1 cellular context compared by ENCODE assay signal in the genomic region with DNA sequence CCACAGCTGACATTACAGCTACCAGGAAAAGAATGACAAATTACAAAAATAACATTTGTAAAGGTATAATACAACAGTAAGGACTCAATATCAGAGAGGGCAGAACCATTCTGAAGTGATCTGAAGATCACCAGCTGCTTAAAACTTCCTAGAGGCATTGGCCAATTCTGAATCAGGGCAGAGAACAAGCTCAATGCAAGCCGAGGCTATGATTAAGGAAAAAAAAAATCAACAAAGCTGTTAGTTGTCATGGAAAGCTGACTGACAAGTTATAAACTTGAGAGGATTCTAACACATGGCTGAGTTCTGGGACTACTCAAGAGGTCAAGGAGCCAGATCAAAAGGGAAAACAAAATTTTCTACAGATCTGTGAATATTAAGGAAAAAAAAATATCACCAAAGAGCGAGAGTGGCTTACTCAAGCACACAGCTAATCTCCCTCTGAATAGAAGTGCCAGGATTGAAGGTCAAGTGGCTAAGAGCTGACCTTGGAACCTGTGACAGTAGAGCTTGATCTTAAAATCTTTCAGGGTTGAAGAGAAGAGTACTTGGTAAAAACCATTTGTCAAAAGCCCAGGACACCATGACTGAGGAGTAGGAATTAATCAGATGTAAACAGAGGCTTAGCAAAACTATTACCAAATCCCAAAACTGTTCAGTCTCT.
TF ChIP-seq lines count a peak whose summit lies in the region.

No MANE protein-coding gene starts in this region.

TF ChIP-seq in A549, 52 proteins besides CTCF, POLR2A, EP300 and RAD21 (continued from another document):
- no peak for TF ChIP-seq ZFP36 (IDR thresholded peaks at IDR 0.05; ENCODE audit: borderline replicate concordance, partially characterized antibody)
- TF ChIP-seq MAZ (IDR thresholded peaks at IDR 0.05; ENCODE audit: borderline replicate concordance, low read depth, low read length): no peak
- no peak for TF ChIP-seq MAX (IDR thresholded peaks at IDR 0.05)
- TF ChIP-seq SREBF2 (IDR thresholded peaks at IDR 0.05): no peak
- no peak for TF ChIP-seq NFE2L2 (conservative IDR thresholded peaks at IDR 0.05; ENCODE audit: low read length)
- TF ChIP-seq HES2 (IDR thresholded peaks at IDR 0.05): no peak
- no peak for TF ChIP-seq PBX3 (IDR thresholded peaks at IDR 0.05)
- no peak for TF ChIP-seq HMGXB4 (CRISPR knock-in tag; IDR thresholded peaks at IDR 0.05; ENCODE audit: borderline replicate concordance)
- no peak for TF ChIP-seq POLR2AphosphoS2 (conservative IDR thresholded peaks at IDR 0.05; ENCODE audit: low read length)
- no peak for TF ChIP-seq CEBPB (IDR thresholded peaks at IDR 0.05)
- no peak for TF ChIP-seq JUNB (IDR thresholded peaks at IDR 0.05)
- no peak for TF ChIP-seq CBX2 (IDR thresholded peaks at IDR 0.05; ENCODE audit: borderline replicate concordance, low read depth)
- TF ChIP-seq RCOR1 (IDR thresholded peaks at IDR 0.05; ENCODE audit: low read depth, low read length): no peak
- TF ChIP-seq ATOH8 (CRISPR knock-in tag; IDR thresholded peaks at IDR 0.05; ENCODE audit: low read depth): no peak
- TF ChIP-seq EHF (CRISPR knock-in tag; IDR thresholded peaks at IDR 0.05): no peak
- TF ChIP-seq TP53 (CRISPR knock-in tag; IDR thresholded peaks at IDR 0.05): no peak
